ENCODE assay signal across 8 cellular contexts in genomic region chr2:28394331-28394877, GRCh38. TPM values are rescaled to one million over a fixed set of nuclear protein-coding genes. Genes with fewer than 3 reads are reported as not detected.
A peak's percentile ranks its signal among the peaks of the same experiment; 100 is the strongest.
DNase-seq lines count a peak whose midpoint lies in the region; ATAC-seq, FAIRE-seq and TF ChIP-seq lines count a peak whose summit lies in the region.

No MANE protein-coding gene starts in this region.

- TSS peak; percentile 32 for BruUV-seq in GM12878 (replicated peaks; lab: Mats Ljungman, UMichigan)

- DNase-seq in AG04449 (ENCODE audit: low read depth, low spot score) (no peak), GM12878 (ENCODE audit: low read depth, low spot score) (no peak), tibial artery (peak; percentile 64 to 81), NCI-H1436 (lab: John Stamatoyannopoulos, UW) (no peak), DMS79 treated with DMSO at 0.1 percent for 48 hours (lab: John Stamatoyannopoulos, UW) (no peak)

- no peak for TF ChIP-seq EP300 in GM12878 (IDR thresholded peaks at IDR 0.05; ENCODE audit: borderline replicate concordance in 1 of 2, control insufficient read depth in 1 of 2, low read depth in 2 of 2, low read length in 2 of 2)

- intact Hi-C loops in GM12878 (cut with micrococcal nuclease; ENCODE audit: unreplicated experiment): loop anchor here (5.0 to 10.0 kb wide), 2 partner anchors 240 to 502 kb away; partner anchors contain the start of genes BABAM2 and RBKS
- intact Hi-C loops in tibial artery (cut with DNase I; ENCODE audit: low total_unique reads): loop anchor here (5.0 to 10.0 kb wide), 2 partner anchors 52 to 440 kb away; no protein-coding TSS in a partner anchor

- H3K9ac ChIP-seq in GM12878 (ENCODE audit: control insufficient read depth, insufficient read depth, low read length): no peak overlapping the region; the same call in 1 of the 2 replicates

- H3K9me3 ChIP-seq in HEK293 (ENCODE audit: control insufficient read depth, insufficient read depth, low read depth, low read length) (no peaks in the 10 kb centered on the region), GM12878 (replicated peaks; ENCODE audit: control insufficient read depth, insufficient read depth, low read length) (no peaks in the 10 kb centered on the region), tibial artery (no peaks in the 10 kb centered on the region)

- SMC1A ChIA-PET in GM12878 (lab: Charles Lee; ENCODE audit: uncharacterized antibody, unreplicated experiment): no interaction called here

- CTCF ChIA-PET in AG04449 (lab: Yijun Ruan, JAX) (interaction anchor here (2.1 kb wide), 1 partner anchor 710 kb away, joined by 6 read pairs; no protein-coding TSS in a partner anchor), HEK293 (lab: Yijun Ruan, JAX) (interaction anchor here (0.7 kb wide), 1 partner anchor 236 kb away, joined by 3 read pairs; no protein-coding TSS in a partner anchor), GM12878 (lab: Yijun Ruan, JAX) (no interaction called here)

- H3K27ac ChIP-seq in HEK293 (ENCODE audit: extremely low read depth, low read depth, low read length) (peak overlapping the region; percentile 25; the same call in 1 of the 2 replicates), GM12878 (ENCODE audit: control insufficient read depth, insufficient read depth) (no peak overlapping the region), layer of hippocampus (ENCODE audit: low read depth, low read length) (peak overlapping the region; percentile 96), tibial artery (peak overlapping the region; percentile 99 to 100)

- H3K4me1 ChIP-seq in HEK293 (ENCODE audit: control insufficient read depth, insufficient read depth, low read length): peaks cover 13% of the 10 kb centered on the region
- 0 out of 2 replicates have a peak, but pooled peaks cover 4% of the 10 kb centered on the region for H3K4me1 ChIP-seq in GM12878 (ENCODE audit: control insufficient read depth, insufficient read depth, low read length)
- H3K4me1 ChIP-seq in tibial artery: peaks cover 8 to 35% (median 27%) of the 10 kb centered on the region in 4 donors

- RAD21 ChIA-PET in GM12878 (lab: Charles Lee; ENCODE audit: unreplicated experiment): no interaction called here

- H3K27me3 ChIP-seq in GM12878 (replicated peaks in 1 of 2; ENCODE audit: control insufficient read depth in 2 of 2, insufficient read depth in 2 of 2, low read length in 1 of 2) (0 out of 4 replicates have a peak, but pooled peaks cover under 1 to 2% of the 10 kb centered on the region in 2 experiments), layer of hippocampus (ENCODE audit: control insufficient read depth, insufficient read depth, low read length) (no peaks in the 10 kb centered on the region), tibial artery (no peaks in the 10 kb centered on the region)

- in situ Hi-C loops in GM12878 (cut with MboI): no loop called here

- H3K79me2 ChIP-seq in GM12878 (ENCODE audit: control insufficient read depth, insufficient read depth, low read length): no peaks in the 10 kb centered on the region

- no peak for TF ChIP-seq POLR2A in GM12878 (IDR thresholded peaks at IDR 0.05; ENCODE audit: low read depth, low read length)

- no peak for FAIRE-seq in GM12878 (lab: Jason Lieb, UNC)

- H3K36me3 ChIP-seq in HEK293 (ENCODE audit: control insufficient read depth in 2 of 2, insufficient read depth in 1 of 2, low read length in 2 of 2) (no peaks in the 10 kb centered on the region), GM12878 (ENCODE audit: control insufficient read depth in 2 of 2, insufficient read depth in 2 of 2, low read length in 1 of 2) (no peaks in the 10 kb centered on the region), tibial artery (peaks cover 9 to 21% (median 12%) of the 10 kb centered on the region in 3 donors)

- H4K20me1 ChIP-seq in GM12878 (ENCODE audit: control insufficient read depth, insufficient read depth): no peaks in the 10 kb centered on the region

- no peak overlapping the region; the same call in 1 of the 2 replicates for H2AFZ ChIP-seq in GM12878 (ENCODE audit: control insufficient read depth, low read depth, low read length)

- H3K4me3 ChIP-seq in AG04449 (ENCODE audit: low read depth, low read length): peak overlapping the region; percentile 91
- peak overlapping the region; percentile 84 for H3K4me3 ChIP-seq in HEK293 (ENCODE audit: low read depth, low read length)
- H3K4me3 ChIP-seq in GM12878: peak overlapping the region; percentile 42; the same call in 1 of the 2 replicates
- H3K4me3 ChIP-seq in tibial artery: peak overlapping the region; percentile 96 to 97

- TF ChIP-seq RAD21 in GM12878 (IDR thresholded peaks at IDR 0.05; ENCODE audit: insufficient read depth, low read depth, low read length): no peak

- ATAC-seq in GM12878: no peak
- no peak for ATAC-seq in HG03354 (IDR thresholded peaks at IDR 0.05; ENCODE audit: poor library complexity, severe bottlenecking, unreplicated experiment)

- 57% methylated on average over 18 of the region's 21 CpGs for WGBS in GM12878 (ENCODE audit: insufficient coverage, insufficient replicate concordance, low lambda C conversion rate, missing lambda C conversion rate)

- TF ChIP-seq CTCF in AG04449 (IDR thresholded peaks at IDR 0.05; ENCODE audit: insufficient read depth, low read length, missing control alignments): no peak
- no peak for TF ChIP-seq CTCF in HEK293 (tag by site-specific recombination; IDR thresholded peaks at IDR 0.05)
- no peak for TF ChIP-seq CTCF in GM12878 (IDR thresholded peaks at IDR 0.05 in 2 of 3, conservative IDR thresholded peaks at IDR 0.05 in 1 of 3; ENCODE audit: control insufficient read depth in 2 of 3, extremely low read depth in 1 of 3, insufficient read depth in 1 of 3, low read depth in 3 of 3, low read length in 3 of 3)
- TF ChIP-seq CTCF in tibial artery (IDR thresholded peaks at IDR 0.05): no peak

- H3K4me2 ChIP-seq in GM12878 (ENCODE audit: control insufficient read depth, insufficient read depth): peak overlapping the region; percentile 44; the same call in 1 of the 2 replicates

- POLR2A ChIA-PET in AG04449 (lab: Yijun Ruan, JAX): interaction anchor here (2.5 kb wide), 1 partner anchor 595 kb away, joined by 8 read pairs; no protein-coding TSS in a partner anchor
- POLR2A ChIA-PET in HEK293 (lab: Yijun Ruan, JAX): no interaction called here
- POLR2A ChIA-PET in GM12878 (lab: Charles Lee): no interaction called here

TF ChIP-seq in HEK293, 187 proteins besides CTCF, POLR2A, EP300 and RAD21 (continues in another document):
- TF ChIP-seq ZNF654 (tag by site-specific recombination; IDR thresholded peaks at IDR 0.05; ENCODE audit: low read depth): no peak
- TF ChIP-seq HIC1 (tag by site-specific recombination; IDR thresholded peaks at IDR 0.05): peak; percentile 30; the same call in 1 of the 2 replicates

TF ChIP-seq in GM12878, 131 proteins besides CTCF, POLR2A, EP300 and RAD21:
- TF ChIP-seq ATF7 (IDR thresholded peaks at IDR 0.05; ENCODE audit: low read depth): no peak
- no peak for TF ChIP-seq NR2F1 (conservative IDR thresholded peaks at IDR 0.05)
- TF ChIP-seq FOXK2 (IDR thresholded peaks at IDR 0.05): 0 out of 2 replicates have a peak, but pooled peaks have one; percentile 10
- TF ChIP-seq WRNIP1 (IDR thresholded peaks at IDR 0.05; ENCODE audit: borderline replicate concordance, low read depth, low read length): no peak
- no peak for TF ChIP-seq HDAC6 (IDR thresholded peaks at IDR 0.05; ENCODE audit: unreplicated experiment)
TF ChIP-seq in GM12878: peak in this region for 1.

RNA-seq across cellular contexts. Expression of gene FOSL2, which starts 1.7 kb away (rescaled TPM):
- 2.5 and 2.9 TPM in 2 replicates for total RNA-seq in GM12878 (2013; cell fraction: nucleolus; rRNA removed)
- total RNA-seq in GM12878 (2014; rRNA removed) (0.16 and 0.40 TPM in 2 replicates), GM12878 (2014; rRNA removed; fragmentation: Illumina TruSeq; extraction: Trizol) (0.14 and 0.36 TPM in 2 replicates), GM12878 (2021) (1.3 and 1.9 TPM in 2 replicates)
- polyA plus RNA-seq in GM12878 (2011; ENCODE audit: low read depth): 0.41 TPM
- polyA plus RNA-seq in GM12878 (2011; rRNA removed) (0.53 and 0.67 TPM in 2 replicates), GM12878 (2014; fragmentation: Illumina TruSeq; extraction: Trizol) (0.37 and 0.40 TPM in 2 replicates), GM12878 (2014; fragmentation: Nextera tagmentation; extraction: Ambion mirVana) (under 1 TPM; 0.05 TPM), GM12878 (2014; rRNA removed) (0.32 and 0.36 TPM in 2 replicates), GM12878 (2016; fragmentation: Nextera tagmentation; extraction: Ambion mirVana) (under 1 TPM; 0.13 to 0.21 TPM)
- polyA plus RNA-seq in GM12878 (2011; cell fraction: cytosol; rRNA removed): 0.60 TPM in 2 replicates
- 1.4 TPM in 2 replicates for polyA plus RNA-seq in GM12878 (2011; cell fraction: nucleus; rRNA removed)
- polyA plus RNA-seq in GM12878 (2012): 0.96 and 1.7 TPM in 2 replicates
- 0.59 and 1.1 TPM in 2 replicates for polyA minus RNA-seq in GM12878 (2011; rRNA and poly(A)+ RNA removed)
- polyA minus RNA-seq in GM12878 (2011; cell fraction: cytosol; rRNA and poly(A)+ RNA removed): 1.1 and 5.9 TPM in 2 replicates
- 1.1 and 1.8 TPM in 2 replicates for polyA minus RNA-seq in GM12878 (2011; cell fraction: nucleus; rRNA and poly(A)+ RNA removed)

Comparison
In these comparisons a context has a peak if more than half of its experiments do, and no peak if none do; other contexts are left out.
1. DNase-seq: peak in tibial artery (2 of 2); none in AG04449 (single experiment), GM12878 (single experiment), NCI-H1436 (single experiment) and DMS79 treated with DMSO at 0.1 percent for 48 hours (single experiment).
2. H3K4me3 ChIP-seq: peak in every context shown above with its lines; median percentile 96 in tibial artery; 91 in AG04449; 84 in HEK293; 42 in GM12878.